ENCODE assay signal across 34 cellular contexts in the genomic region with DNA sequence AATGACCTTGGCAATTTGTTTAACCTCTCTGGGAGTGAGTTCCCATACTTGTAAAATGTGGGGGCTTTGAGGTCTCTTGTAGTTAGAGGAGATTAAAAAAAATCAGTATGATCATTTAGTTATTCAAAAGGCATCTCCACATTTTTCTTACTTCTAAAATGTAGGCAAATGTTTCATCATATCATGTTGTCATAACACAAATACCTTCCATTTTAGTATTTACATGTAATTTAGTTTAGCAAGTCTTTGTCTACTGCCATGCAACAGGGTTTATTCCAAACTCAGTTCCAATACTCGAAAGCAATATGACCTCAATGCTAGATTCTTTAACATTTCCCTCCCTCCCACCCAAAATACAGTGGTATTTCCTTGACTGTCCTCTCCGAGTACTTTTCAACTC.
"Had no signal": no experiment of that assay in that cellular context is flagged by ENCODE, and none has a peak within 500 bp of the region (broad histone marks: within the 10 kb centered on the region; RNA-seq: fewer than 3 reads in every experiment).

No MANE protein-coding gene starts in this region.

- H3K27me3 Mint-ChIP-seq: activated CD4-positive, alpha-beta memory T cell treated with anti-CD3 and anti-CD28 coated beads for 36 hours; activated CD4-positive, alpha-beta T cell treated with anti-CD3 and anti-CD28 coated beads, Interleukin-2, amount 10 ng/mL, durations not matched to agents 24 days and 14 days; activated CD8-positive, alpha-beta memory T cell treated with anti-CD3 and anti-CD28 coated beads, Interleukin-2, amount 10 ng/mL, durations not matched to agents 7 days and 5 days; activated naive CD4-positive, alpha-beta T cell treated with anti-CD3 and anti-CD28 coated beads, Interleukin-2, amount 50 U/mL, for 24 hours; activated naive CD8-positive, alpha-beta T cell treated with anti-CD3 and anti-CD28 coated beads, Interleukin-2, amount 50 U/mL, for 24 hours; brain; dendritic cell treated with granulocyte-macrophage colony-stimulating factor and Interleukin-4, amounts not matched to agents 40 ng/mL and 50 ng/mL, for 4 days had no signal

- H3K9me3 ChIP-seq: ascending aorta, breast epithelium, colonic mucosa, esophagus muscularis mucosa, gastroesophageal sphincter, heart right ventricle had no signal

- H3K27me3 ChIP-seq: ascending aorta, breast epithelium, cardiac muscle cell, colonic mucosa, dorsolateral prefrontal cortex, esophagus muscularis mucosa, gastroesophageal sphincter, heart right ventricle had no signal

- H3K4me3 Mint-ChIP-seq: activated CD4-positive, alpha-beta memory T cell treated with anti-CD3 and anti-CD28 coated beads for 36 hours; activated CD4-positive, alpha-beta T cell treated with anti-CD3 and anti-CD28 coated beads for 36 hours; activated CD4-positive, alpha-beta T cell treated with anti-CD3 and anti-CD28 coated beads, Interleukin-2, amount 10 ng/mL, durations not matched to agents 24 days and 14 days; activated CD8-positive, alpha-beta memory T cell treated with anti-CD3 and anti-CD28 coated beads, Interleukin-2, amount 10 ng/mL, durations not matched to agents 7 days and 5 days; activated CD8-positive, alpha-beta T cell treated with anti-CD3 and anti-CD28 coated beads, Interleukin-2, amount 10 ng/mL, durations not matched to agents 7 days and 5 days; activated naive CD4-positive, alpha-beta T cell treated with anti-CD3 and anti-CD28 coated beads for 36 hours; activated naive CD4-positive, alpha-beta T cell treated with anti-CD3 and anti-CD28 coated beads, Interleukin-2, amount 50 U/mL, for 24 hours; activated naive CD8-positive, alpha-beta T cell treated with anti-CD3 and anti-CD28 coated beads for 36 hours; activated naive CD8-positive, alpha-beta T cell treated with anti-CD3 and anti-CD28 coated beads, Interleukin-2, amount 50 U/mL, for 24 hours; activated T-helper 1 cell treated with anti-CD3 and anti-CD28 coated beads, Interleukin-12 subunit alpha, Interleukin-12 subunit beta, Interleukin-2, Interleukin-4 antibody, amounts not matched to agents 30 ng/mL and 10 ng/mL and 1 ng/mL, durations not matched to agents 14 hours and 24 hours and 36 hours; brain; dendritic cell treated with granulocyte-macrophage colony-stimulating factor and Interleukin-4, amounts not matched to agents 40 ng/mL and 50 ng/mL, for 4 days; endodermal cell had no signal

- ATAC-seq: activated CD4-positive, alpha-beta T cell treated with anti-CD3 and anti-CD28 coated beads for 36 hours; activated CD8-positive, alpha-beta memory T cell treated with anti-CD3 and anti-CD28 coated beads, Interleukin-2, amount 10 ng/mL, durations not matched to agents 7 days and 5 days; activated CD8-positive, alpha-beta T cell treated with anti-CD3 and anti-CD28 coated beads, Interleukin-2, amount 10 ng/mL, durations not matched to agents 7 days and 5 days; activated naive CD8-positive, alpha-beta T cell treated with anti-CD3 and anti-CD28 coated beads, Interleukin-2, amount 50 U/mL, for 24 hours; gastroesophageal sphincter; heart right ventricle had no signal

- H3K4me3 ChIP-seq: ascending aorta, breast epithelium, cardiac muscle cell, colonic mucosa, dorsolateral prefrontal cortex, esophagus muscularis mucosa, gastroesophageal sphincter, heart right ventricle had no signal

- H3K27ac Mint-ChIP-seq: activated CD4-positive, alpha-beta memory T cell treated with anti-CD3 and anti-CD28 coated beads for 36 hours; activated CD4-positive, alpha-beta T cell treated with anti-CD3 and anti-CD28 coated beads for 36 hours; activated CD4-positive, alpha-beta T cell treated with anti-CD3 and anti-CD28 coated beads, Interleukin-2, amount 10 ng/mL, durations not matched to agents 24 days and 14 days; activated CD8-positive, alpha-beta memory T cell treated with anti-CD3 and anti-CD28 coated beads, Interleukin-2, amount 10 ng/mL, durations not matched to agents 7 days and 5 days; activated CD8-positive, alpha-beta T cell treated with anti-CD3 and anti-CD28 coated beads, Interleukin-2, amount 10 ng/mL, durations not matched to agents 7 days and 5 days; activated naive CD4-positive, alpha-beta T cell treated with anti-CD3 and anti-CD28 coated beads for 36 hours; activated naive CD4-positive, alpha-beta T cell treated with anti-CD3 and anti-CD28 coated beads, Interleukin-2, amount 50 U/mL, for 24 hours; activated naive CD8-positive, alpha-beta T cell treated with anti-CD3 and anti-CD28 coated beads for 36 hours; activated naive CD8-positive, alpha-beta T cell treated with anti-CD3 and anti-CD28 coated beads, Interleukin-2, amount 50 U/mL, for 24 hours; activated T-helper 1 cell treated with anti-CD3 and anti-CD28 coated beads, Interleukin-12 subunit alpha, Interleukin-12 subunit beta, Interleukin-2, Interleukin-4 antibody, amounts not matched to agents 30 ng/mL and 10 ng/mL and 1 ng/mL, durations not matched to agents 14 hours and 24 hours and 36 hours; activated T-helper 2 cell treated with anti-CD3 and anti-CD28 coated beads, Interferon-gamma antibody, Interleukin-2, Interleukin-4, amounts not matched to agents 10 μg/mL and 5 μg/mL and 100 μg/mL, durations not matched to agents 14 hours and 24 hours and 36 hours; brain; dendritic cell treated with granulocyte-macrophage colony-stimulating factor and Interleukin-4, amounts not matched to agents 40 ng/mL and 50 ng/mL, for 4 days; endodermal cell had no signal

- H3K36me3 Mint-ChIP-seq: activated CD4-positive, alpha-beta memory T cell treated with anti-CD3 and anti-CD28 coated beads for 36 hours; activated CD8-positive, alpha-beta memory T cell treated with anti-CD3 and anti-CD28 coated beads, Interleukin-2, amount 10 ng/mL, durations not matched to agents 7 days and 5 days; activated naive CD4-positive, alpha-beta T cell treated with anti-CD3 and anti-CD28 coated beads, Interleukin-2, amount 50 U/mL, for 24 hours; activated naive CD8-positive, alpha-beta T cell treated with anti-CD3 and anti-CD28 coated beads for 36 hours had no signal

- H3K4me1 Mint-ChIP-seq: activated CD4-positive, alpha-beta T cell treated with anti-CD3 and anti-CD28 coated beads for 36 hours; activated CD4-positive, alpha-beta T cell treated with anti-CD3 and anti-CD28 coated beads, Interleukin-2, amount 10 ng/mL, durations not matched to agents 24 days and 14 days; activated CD8-positive, alpha-beta memory T cell treated with anti-CD3 and anti-CD28 coated beads, Interleukin-2, amount 10 ng/mL, durations not matched to agents 7 days and 5 days; activated naive CD4-positive, alpha-beta T cell treated with anti-CD3 and anti-CD28 coated beads, Interleukin-2, amount 50 U/mL, for 24 hours; activated naive CD8-positive, alpha-beta T cell treated with anti-CD3 and anti-CD28 coated beads for 36 hours; activated naive CD8-positive, alpha-beta T cell treated with anti-CD3 and anti-CD28 coated beads, Interleukin-2, amount 50 U/mL, for 24 hours; brain had no signal

- DNase-seq: activated CD4-positive, alpha-beta memory T cell treated with anti-CD3 and anti-CD28 coated beads for 36 hours; activated CD4-positive, alpha-beta T cell treated with anti-CD3 and anti-CD28 coated beads for 36 hours; activated CD4-positive, alpha-beta T cell treated with anti-CD3 and anti-CD28 coated beads, Interleukin-2, amount 10 ng/mL, durations not matched to agents 24 days and 14 days; activated CD4-positive, CD25-positive, alpha-beta regulatory T cell; activated CD4-positive, CD25-positive, alpha-beta regulatory T cell treated with anti-CD3 and anti-CD28 coated beads, Interleukin-2, amount 50 U/mL, for 72 hours; activated CD8-positive, alpha-beta memory T cell treated with anti-CD3 and anti-CD28 coated beads, Interleukin-2, amount 10 ng/mL, durations not matched to agents 7 days and 5 days; activated CD8-positive, alpha-beta memory T cell treated with anti-CD3 and anti-CD28 coated beads, Interleukin-2, amount 50 U/mL, for 4 hours; activated CD8-positive, alpha-beta T cell treated with anti-CD3 and anti-CD28 coated beads, Interleukin-2, amount 10 ng/mL, durations not matched to agents 7 days and 5 days; activated effector memory CD4-positive, alpha-beta T cell treated with anti-CD3 and anti-CD28 coated beads, Interleukin-2, amount 50 U/mL, for 16 hours; activated naive CD4-positive, alpha-beta T cell treated with anti-CD3 and anti-CD28 coated beads for 36 hours; activated naive CD8-positive, alpha-beta T cell treated with anti-CD3 and anti-CD28 coated beads for 36 hours; activated naive CD8-positive, alpha-beta T cell treated with anti-CD3 and anti-CD28 coated beads, Interleukin-2, amount 50 U/mL, for 24 hours; activated T-cell treated with anti-CD3 and anti-CD28 coated beads, Interleukin-2, amount 50 U/mL, for 1 hour; activated T-cell treated with anti-CD3 and anti-CD28 coated beads, Interleukin-2, amount 50 U/mL, for 48 hours; central memory CD4-positive, alpha-beta T cell; cerebellar nuclear complex; colonic mucosa; dorsolateral prefrontal cortex; effector memory CD4-positive, alpha-beta T cell; endodermal cell; erythroblast; foreskin melanocyte; heart right ventricle; T-helper 2 cell had no signal

- H3K9me3 Mint-ChIP-seq: activated CD4-positive, alpha-beta memory T cell treated with anti-CD3 and anti-CD28 coated beads for 36 hours; activated CD4-positive, alpha-beta T cell treated with anti-CD3 and anti-CD28 coated beads, Interleukin-2, amount 10 ng/mL, durations not matched to agents 24 days and 14 days; activated naive CD4-positive, alpha-beta T cell treated with anti-CD3 and anti-CD28 coated beads, Interleukin-2, amount 50 U/mL, for 24 hours; activated naive CD8-positive, alpha-beta T cell treated with anti-CD3 and anti-CD28 coated beads for 36 hours; activated naive CD8-positive, alpha-beta T cell treated with anti-CD3 and anti-CD28 coated beads, Interleukin-2, amount 50 U/mL, for 24 hours; activated T-helper 2 cell treated with anti-CD3 and anti-CD28 coated beads, Interferon-gamma antibody, Interleukin-2, Interleukin-4, amounts not matched to agents 10 μg/mL and 5 μg/mL and 100 μg/mL, durations not matched to agents 14 hours and 24 hours and 36 hours; dendritic cell treated with granulocyte-macrophage colony-stimulating factor and Interleukin-4, amounts not matched to agents 40 ng/mL and 50 ng/mL, for 4 days; endodermal cell had no signal

- H3K36me3 ChIP-seq: breast epithelium, cardiac muscle cell, colonic mucosa had no signal
